Comparison of ENCODE assay signal across 24 cellular contexts in the genomic region with DNA sequence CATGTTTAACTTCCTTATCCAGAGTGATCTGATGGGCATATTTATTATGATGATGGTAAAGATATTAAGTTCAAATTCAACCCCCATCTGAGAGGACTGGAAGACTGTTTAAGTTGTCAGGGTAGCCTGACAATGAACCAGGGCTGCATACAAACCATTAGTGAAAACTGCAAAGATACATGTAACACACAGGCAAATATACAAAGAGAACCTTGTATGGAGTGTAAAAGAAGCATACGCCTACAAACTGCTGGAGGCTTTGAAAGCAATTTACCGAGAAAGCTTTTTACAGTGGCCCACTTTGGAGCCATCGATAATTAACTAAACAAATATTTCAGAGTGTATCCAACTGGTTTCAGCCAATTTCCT.
"Had no signal": no experiment of that assay in that cellular context is flagged by ENCODE, and none has a peak within 500 bp of the region (broad histone marks: within the 10 kb centered on the region; RNA-seq: fewer than 3 reads in every experiment).

No MANE protein-coding gene starts in this region.

- H3K4me1 Mint-ChIP-seq: central memory CD8-positive, alpha-beta T cell; memory B cell; stimulated activated memory B cell treated with anti-CD40 and anti-IgM and Interleukin-4, amounts not matched to agents 10 μg/mL and 1 μg/mL and 100 μg/mL, for 72 hours had no signal

- H3K4me3 Mint-ChIP-seq: activated CD8-positive, alpha-beta T cell treated with anti-CD3 and anti-CD28 coated beads, Interleukin-2, amount 10 ng/mL, durations not matched to agents 7 days and 5 days; activated naive CD8-positive, alpha-beta T cell; central memory CD8-positive, alpha-beta T cell; effector memory CD8-positive, alpha-beta T cell; memory B cell; natural killer cell treated with Interleukin-12 subunit alpha and Interleukin-12 subunit beta and Interleukin-15 and Interleukin-18, amount 100 ng/mL, for 72 hours; stimulated activated memory B cell treated with anti-CD40 and anti-IgM and Interleukin-4, amounts not matched to agents 10 μg/mL and 1 μg/mL and 100 μg/mL, for 72 hours had no signal

- H3K36me3 ChIP-seq: breast epithelium, esophagus muscularis mucosa, gastrocnemius medialis, sigmoid colon, stomach, suprapubic skin, tibial nerve had no signal

- H3K27me3 Mint-ChIP-seq: activated naive CD8-positive, alpha-beta T cell; central memory CD8-positive, alpha-beta T cell; memory B cell; stimulated activated memory B cell treated with anti-CD40 and anti-IgM and Interleukin-4, amounts not matched to agents 10 μg/mL and 1 μg/mL and 100 μg/mL, for 72 hours had no signal

- H3K27ac ChIP-seq: breast epithelium, esophagus muscularis mucosa, gastrocnemius medialis, sigmoid colon, stomach, suprapubic skin, tibial nerve, VCaP had no signal

- H3K4me1 ChIP-seq: breast epithelium, gastrocnemius medialis, tibial nerve had no signal

- H3K27ac Mint-ChIP-seq: activated CD8-positive, alpha-beta T cell treated with anti-CD3 and anti-CD28 coated beads, Interleukin-2, amount 10 ng/mL, durations not matched to agents 7 days and 5 days; activated naive CD8-positive, alpha-beta T cell; effector memory CD8-positive, alpha-beta T cell; memory B cell; natural killer cell treated with Interleukin-12 subunit alpha and Interleukin-12 subunit beta and Interleukin-15 and Interleukin-18, amount 100 ng/mL, for 72 hours; progenitor cell of endocrine pancreas; stimulated activated memory B cell treated with anti-CD40 and anti-IgM and Interleukin-4, amounts not matched to agents 10 μg/mL and 1 μg/mL and 100 μg/mL, for 72 hours had no signal

- H3K4me3 ChIP-seq: breast epithelium, dorsolateral prefrontal cortex, esophagus muscularis mucosa, gastrocnemius medialis, sigmoid colon, smooth muscle cell, stomach, suprapubic skin, tibial nerve had no signal

- H3K9me3 ChIP-seq: breast epithelium, esophagus muscularis mucosa, gastrocnemius medialis, sigmoid colon, stomach, suprapubic skin, tibial nerve had no signal

- DNase-seq: activated CD4-positive, alpha-beta T cell treated with anti-CD3 and anti-CD28 coated beads for 1 hour; activated CD4-positive, alpha-beta T cell treated with anti-CD3 and anti-CD28 coated beads, Interleukin-2, amount 50 U/mL, for 1 hour; activated CD8-positive, alpha-beta T cell treated with anti-CD3 and anti-CD28 coated beads, Interleukin-2, amount 10 ng/mL, durations not matched to agents 7 days and 5 days; dorsolateral prefrontal cortex; effector memory CD8-positive, alpha-beta T cell; gastrocnemius medialis; head of caudate nucleus; hypothalamus; retina; sigmoid colon; stimulated activated CD4-positive, alpha-beta T cell treated with anti-CD3 and anti-CD28 coated beads, Interleukin-15, amount 100 ng/mL, for 24 hours; stomach had no signal

- H3K9me3 Mint-ChIP-seq: central memory CD8-positive, alpha-beta T cell; memory B cell; natural killer cell treated with Interleukin-12 subunit alpha and Interleukin-12 subunit beta and Interleukin-15 and Interleukin-18, amount 100 ng/mL, for 72 hours; stimulated activated memory B cell treated with anti-CD40 and anti-IgM and Interleukin-4, amounts not matched to agents 10 μg/mL and 1 μg/mL and 100 μg/mL, for 72 hours had no signal

- H3K36me3 Mint-ChIP-seq: activated naive CD8-positive, alpha-beta T cell; memory B cell; natural killer cell treated with Interleukin-12 subunit alpha and Interleukin-12 subunit beta and Interleukin-15 and Interleukin-18, amount 100 ng/mL, for 72 hours; stimulated activated memory B cell treated with anti-CD40 and anti-IgM and Interleukin-4, amounts not matched to agents 10 μg/mL and 1 μg/mL and 100 μg/mL, for 72 hours had no signal

- H3K27me3 ChIP-seq: breast epithelium, dorsolateral prefrontal cortex, esophagus muscularis mucosa, gastrocnemius medialis, sigmoid colon, stomach, suprapubic skin, tibial nerve had no signal
